Comparison of ENCODE assay signal across 17 cellular contexts in the genomic region with DNA sequence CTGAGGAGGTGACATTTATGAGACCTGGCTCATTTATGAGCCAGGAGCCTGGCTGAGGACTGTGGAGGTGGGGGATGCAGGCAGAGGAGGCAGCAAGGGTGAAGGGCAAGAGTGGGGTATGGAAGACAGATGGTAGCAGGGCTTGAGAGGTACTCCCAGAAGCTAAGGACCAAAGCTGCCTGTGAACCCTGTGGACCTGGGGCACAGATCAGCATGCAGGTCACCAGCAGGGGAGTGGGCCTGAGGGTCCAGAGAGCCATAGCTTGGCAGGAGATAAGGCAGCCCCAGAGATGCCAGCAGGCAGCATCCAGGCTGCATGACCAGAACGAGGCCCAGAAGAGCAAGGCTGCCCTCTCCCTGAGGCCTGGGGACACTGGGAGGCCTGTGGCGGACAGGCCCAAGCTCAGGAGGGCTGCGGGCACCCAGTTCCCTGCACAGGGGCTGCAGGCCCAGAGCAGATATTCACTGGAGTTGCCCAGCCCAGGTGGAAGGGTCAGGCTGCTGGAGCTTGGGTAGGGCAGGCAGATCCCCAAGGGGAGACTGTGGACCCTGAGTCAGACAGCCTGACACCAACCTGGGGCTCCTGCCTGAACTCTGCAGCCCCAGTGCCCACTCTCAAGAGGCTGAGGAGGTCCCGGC. TPM values are rescaled to one million over a fixed set of nuclear protein-coding genes. Genes with fewer than 3 reads are reported as not detected.
DNase-seq lines count a peak whose midpoint lies in the region; ATAC-seq, FAIRE-seq and TF ChIP-seq lines count a peak whose summit lies in the region.
"Had no signal": no experiment of that assay in that cellular context is flagged by ENCODE, and none has a peak within 500 bp of the region (broad histone marks: within the 10 kb centered on the region; RNA-seq: fewer than 3 reads in every experiment).

No MANE protein-coding gene starts in this region.

- in situ Hi-C loops in HepG2 (cut with HindIII; ENCODE audit: extremely low pct_ligation_motif_present, low pct_unique_long_range_greater_than_20kb) = no loop called here

- peak overlapping the region; percentile 64 for H3K4me3 Mint-ChIP-seq in activated naive CD4-positive, alpha-beta T cell treated with anti-CD3 and anti-CD28 coated beads, Interleukin-2, amount 50 U/mL, for 24 hours
- no peak overlapping the region for H3K4me3 Mint-ChIP-seq in activated T-helper 1 cell treated with anti-CD3 and anti-CD28 coated beads, Interleukin-12 subunit alpha, Interleukin-12 subunit beta, Interleukin-2, Interleukin-4 antibody, amounts not matched to agents 30 ng/mL and 10 ng/mL and 1 ng/mL, durations not matched to agents 14 hours and 24 hours and 36 hours
- H3K4me3 Mint-ChIP-seq: mesothelial cell of epicardium had no signal

- no peaks in the 10 kb centered on the region for H3K9me3 ChIP-seq in HepG2 (ENCODE audit: low read length)
- no peaks in the 10 kb centered on the region for H3K9me3 ChIP-seq in upper lobe of right lung
- no peaks in the 10 kb centered on the region for H3K9me3 ChIP-seq in uterus
- H3K9me3 ChIP-seq: tibial nerve had no signal

- FAIRE-seq in HepG2 (lab: Jason Lieb, UNC) (no peak), frontal cortex (lab: Jason Lieb, UNC) (no peak)

- no peaks in the 10 kb centered on the region for H3K9me3 Mint-ChIP-seq in activated naive CD4-positive, alpha-beta T cell treated with anti-CD3 and anti-CD28 coated beads, Interleukin-2, amount 50 U/mL, for 24 hours
- no peaks in the 10 kb centered on the region for H3K9me3 Mint-ChIP-seq in activated T-helper 1 cell treated with anti-CD3 and anti-CD28 coated beads, Interleukin-12 subunit alpha, Interleukin-12 subunit beta, Interleukin-2, Interleukin-4 antibody, amounts not matched to agents 30 ng/mL and 10 ng/mL and 1 ng/mL, durations not matched to agents 14 hours and 24 hours and 36 hours
- H3K9me3 Mint-ChIP-seq: mesothelial cell of epicardium had no signal

- no peaks in the 10 kb centered on the region for H3K79me2 ChIP-seq in HepG2 (ENCODE audit: insufficient read depth, low read length)

- no peak for DNase-seq in activated naive CD4-positive, alpha-beta T cell treated with Interleukin-2 at 50 U/mL for 16 hours
- DNase-seq in activated T-helper 1 cell treated with anti-CD3 and anti-CD28 coated beads, Interleukin-12 subunit alpha, Interleukin-12 subunit beta, Interleukin-2, Interleukin-4 antibody, amounts not matched to agents 30 ng/mL and 10 ng/mL and 1 ng/mL, durations not matched to agents 14 hours and 24 hours and 36 hours (ENCODE audit: low spot score) = no peak
- no peak for DNase-seq in HepG2 (ENCODE audit: low spot score)
- no peak for DNase-seq in upper lobe of right lung
- no peak for DNase-seq in 8988T
- no peak for DNase-seq in uterus
- DNase-seq in frontal cortex (ENCODE audit: low spot score in 2 of 2) = no peak
- DNase-seq: brain microvascular endothelial cell, foreskin fibroblast, NCI-H1048, NCI-H2227 treated with DMSO at 0.1 percent for 48 hours, WERI-Rb-1 had no signal

- no peaks in the 10 kb centered on the region for H3K36me3 ChIP-seq in HepG2 (replicated peaks in 1 of 2; ENCODE audit: control insufficient read depth in 1 of 2, insufficient read depth in 2 of 2, low read length in 2 of 2)
- H3K36me3 ChIP-seq in upper lobe of right lung = no peaks in the 10 kb centered on the region
- H3K36me3 ChIP-seq in uterus = no peaks in the 10 kb centered on the region
- H3K36me3 ChIP-seq: brain microvascular endothelial cell, tibial nerve, WERI-Rb-1 had no signal

- TF ChIP-seq RAD21 in HepG2 (CRISPR knock-in tag; IDR thresholded peaks at IDR 0.05) = no peak

- no peak overlapping the region for H2AFZ ChIP-seq in HepG2 (ENCODE audit: low read length)

- H3K27me3 Mint-ChIP-seq in activated naive CD4-positive, alpha-beta T cell treated with anti-CD3 and anti-CD28 coated beads, Interleukin-2, amount 50 U/mL, for 24 hours = no peaks in the 10 kb centered on the region
- no peaks in the 10 kb centered on the region for H3K27me3 Mint-ChIP-seq in activated T-helper 1 cell treated with anti-CD3 and anti-CD28 coated beads, Interleukin-12 subunit alpha, Interleukin-12 subunit beta, Interleukin-2, Interleukin-4 antibody, amounts not matched to agents 30 ng/mL and 10 ng/mL and 1 ng/mL, durations not matched to agents 14 hours and 24 hours and 36 hours (ENCODE audit: insufficient read depth)

- 0% methylated on average over 1 of the region's 4 CpGs for WGBS in HepG2 (ENCODE audit: low lambda C conversion rate)

- TF ChIP-seq POLR2A in HepG2 (IDR thresholded peaks at IDR 0.05; ENCODE audit: insufficient read depth in 1 of 2, low read depth in 2 of 2, low read length in 2 of 2) (no peak), uterus (IDR thresholded peaks at IDR 0.05) (no peak)

- POLR2A ChIA-PET in HepG2 (lab: Yijun Ruan, JAX) = no interaction called here

- H3K27ac ChIP-seq in HepG2 (ENCODE audit: extremely low read length, insufficient read depth, low read length) = no peak overlapping the region
- H3K27ac ChIP-seq in upper lobe of right lung = no peak overlapping the region
- H3K27ac ChIP-seq in uterus = no peak overlapping the region
- H3K27ac ChIP-seq: brain microvascular endothelial cell, tibial nerve, WERI-Rb-1 had no signal

- H3K4me1 ChIP-seq in HepG2 (ENCODE audit: insufficient read depth, low read length) (peaks cover 12% of the 10 kb centered on the region), upper lobe of right lung (no peaks in the 10 kb centered on the region), uterus (no peaks in the 10 kb centered on the region)
- H3K4me1 ChIP-seq: tibial nerve had no signal

- BruUV-seq in HepG2 (replicated peaks; lab: Mats Ljungman, UMichigan) = no TSS peak

- H3K27me3 ChIP-seq in HepG2 (ENCODE audit: control insufficient read depth in 1 of 2, insufficient read depth in 2 of 2, low read length in 2 of 2) = peaks cover 0 to 9% of the 10 kb centered on the region in 2 experiments; a peak in 3 of 5 replicates
- no peaks in the 10 kb centered on the region for H3K27me3 ChIP-seq in upper lobe of right lung
- H3K27me3 ChIP-seq in uterus = no peaks in the 10 kb centered on the region
- H3K27me3 ChIP-seq: brain microvascular endothelial cell, tibial nerve had no signal

- intact Hi-C loops in activated T-helper 1 cell treated with anti-CD3 and anti-CD28 coated beads, Interleukin-12 subunit alpha, Interleukin-12 subunit beta, Interleukin-2, Interleukin-4 antibody, amounts not matched to agents 30 ng/mL and 10 ng/mL and 1 ng/mL, durations not matched to agents 14 hours and 24 hours and 36 hours (cut with micrococcal nuclease) = no loop called here
- intact Hi-C loops in HepG2 (cut with micrococcal nuclease; ENCODE audit: unreplicated experiment) = no loop called here
- intact Hi-C loops in upper lobe of right lung (cut with DNase I) = no loop called here
- intact Hi-C loops in uterus (cut with DNase I; ENCODE audit: low total_unique reads) = no loop called here

- ATAC-seq in HepG2 = peak; percentile 65
- ATAC-seq in upper lobe of right lung = peak; percentile 6
- ATAC-seq: SK-N-SH treated with all-trans-retinoic acid at 6 μM for 48 hours had no signal

- no peak for TF ChIP-seq EP300 in HepG2 (IDR thresholded peaks at IDR 0.05; ENCODE audit: low read depth in 2 of 2, low read length in 2 of 2)
- TF ChIP-seq EP300 in HepG2 (CRISPR knock-in tag; IDR thresholded peaks at IDR 0.05; ENCODE audit: borderline replicate concordance) = no peak

- no peak overlapping the region for H3K27ac Mint-ChIP-seq in activated naive CD4-positive, alpha-beta T cell treated with anti-CD3 and anti-CD28 coated beads, Interleukin-2, amount 50 U/mL, for 24 hours
- peak overlapping the region; percentile 30 for H3K27ac Mint-ChIP-seq in activated T-helper 1 cell treated with anti-CD3 and anti-CD28 coated beads, Interleukin-12 subunit alpha, Interleukin-12 subunit beta, Interleukin-2, Interleukin-4 antibody, amounts not matched to agents 30 ng/mL and 10 ng/mL and 1 ng/mL, durations not matched to agents 14 hours and 24 hours and 36 hours
- H3K27ac Mint-ChIP-seq: mesothelial cell of epicardium had no signal

- no peak overlapping the region for H3K4me3 ChIP-seq in HepG2 (replicated peaks in 1 of 3; ENCODE audit: insufficient read depth in 1 of 3, low read depth in 2 of 3, low read length in 3 of 3)
- H3K4me3 ChIP-seq in upper lobe of right lung = no peak overlapping the region
- H3K4me3 ChIP-seq in uterus = no peak overlapping the region
- H3K4me3 ChIP-seq: tibial nerve had no signal

- H3K9ac ChIP-seq in HepG2 (ENCODE audit: insufficient read depth, low read depth, low read length) = no peak overlapping the region

- H4K20me1 ChIP-seq in HepG2 (ENCODE audit: insufficient read depth, low read length) = no peaks in the 10 kb centered on the region

- no peak overlapping the region for H3K4me2 ChIP-seq in HepG2 (ENCODE audit: low read depth, low read length)

- H3K36me3 Mint-ChIP-seq in activated naive CD4-positive, alpha-beta T cell treated with anti-CD3 and anti-CD28 coated beads, Interleukin-2, amount 50 U/mL, for 24 hours = no peaks in the 10 kb centered on the region
- H3K36me3 Mint-ChIP-seq in activated T-helper 1 cell treated with anti-CD3 and anti-CD28 coated beads, Interleukin-12 subunit alpha, Interleukin-12 subunit beta, Interleukin-2, Interleukin-4 antibody, amounts not matched to agents 30 ng/mL and 10 ng/mL and 1 ng/mL, durations not matched to agents 14 hours and 24 hours and 36 hours (ENCODE audit: low read depth) = no peaks in the 10 kb centered on the region
- H3K36me3 Mint-ChIP-seq: mesothelial cell of epicardium had no signal

- CTCF ChIA-PET in HepG2 (lab: Yijun Ruan, JAX; ENCODE audit: low intra/inter-chr PET ratio, low total read pairs) = no interaction called here

- TF ChIP-seq CTCF in HepG2 (CRISPR knock-in tag; IDR thresholded peaks at IDR 0.05) = 0 out of 2 replicates have a peak, but pooled peaks have one; percentile 6
- TF ChIP-seq CTCF in upper lobe of right lung (IDR thresholded peaks at IDR 0.05) = no peak
- TF ChIP-seq CTCF in uterus (IDR thresholded peaks at IDR 0.05) = no peak

- H3K4me1 Mint-ChIP-seq in activated naive CD4-positive, alpha-beta T cell treated with anti-CD3 and anti-CD28 coated beads, Interleukin-2, amount 50 U/mL, for 24 hours = peaks cover 7% of the 10 kb centered on the region
- H3K4me1 Mint-ChIP-seq in activated T-helper 1 cell treated with anti-CD3 and anti-CD28 coated beads, Interleukin-12 subunit alpha, Interleukin-12 subunit beta, Interleukin-2, Interleukin-4 antibody, amounts not matched to agents 30 ng/mL and 10 ng/mL and 1 ng/mL, durations not matched to agents 14 hours and 24 hours and 36 hours (ENCODE audit: low read depth) = peaks cover 6% of the 10 kb centered on the region
- H3K4me1 Mint-ChIP-seq: mesothelial cell of epicardium had no signal

RNA-seq across cellular contexts. Expression of a gene that starts 3.4 kb away (rescaled TPM):
- not detected in 2 replicates for total RNA-seq in activated T-helper 1 cell treated with anti-CD3 and anti-CD28 coated beads, Interleukin-12 subunit alpha, Interleukin-12 subunit beta, Interleukin-2, Interleukin-4 antibody, amounts not matched to agents 30 ng/mL and 10 ng/mL and 1 ng/mL, durations not matched to agents 14 hours and 24 hours and 36 hours
- not detected in 2 replicates for total RNA-seq in HepG2 (2016; rRNA removed; fragmentation: Illumina TruSeq; extraction: Trizol)
- not detected in 2 replicates for total RNA-seq in HepG2 (2016; cell fraction: cytosol; rRNA removed; fragmentation: Illumina TruSeq; extraction: Trizol; ENCODE audit: low read depth)
- total RNA-seq in HepG2 (2016; cell fraction: insoluble cytoplasmic fraction; rRNA removed; fragmentation: Illumina TruSeq; extraction: Trizol) = not detected in 2 replicates
- total RNA-seq in HepG2 (2016; cell fraction: membrane; rRNA removed; fragmentation: Illumina TruSeq; extraction: Trizol) = not detected in 2 replicates
- total RNA-seq in HepG2 (2016; cell fraction: nucleus; rRNA removed; fragmentation: Illumina TruSeq; extraction: Trizol) = not detected in 2 replicates
- not detected in 2 replicates for polyA plus RNA-seq in HepG2 (2011; rRNA removed)
- not detected in 2 replicates for polyA plus RNA-seq in HepG2 (2011; cell fraction: cytosol; rRNA removed)
- polyA plus RNA-seq in HepG2 (2011; cell fraction: nucleus; rRNA removed) = not detected in 2 replicates
- polyA plus RNA-seq in HepG2 (2012) = not detected in 2 replicates
- not detected in 2 replicates for polyA plus RNA-seq in HepG2 (2016; cell fraction: cytosol; fragmentation: Illumina TruSeq; extraction: Trizol; ENCODE audit: low read depth)
- not detected in 2 replicates for polyA plus RNA-seq in HepG2 (2016; cell fraction: insoluble cytoplasmic fraction; fragmentation: Illumina TruSeq; extraction: Trizol; ENCODE audit: low read depth)
- not detected in 2 replicates for polyA plus RNA-seq in HepG2 (2016; cell fraction: membrane; fragmentation: Illumina TruSeq; extraction: Trizol; ENCODE audit: low read depth)
- polyA plus RNA-seq in HepG2 (2016; cell fraction: nucleus; fragmentation: Illumina TruSeq; extraction: Trizol; ENCODE audit: insufficient read depth, low read depth) = not detected in 2 replicates
- polyA minus RNA-seq in HepG2 (2011; rRNA and poly(A)+ RNA removed; ENCODE audit: low replicate concordance) = not detected in 2 replicates
- polyA minus RNA-seq in HepG2 (2011; cell fraction: cytosol; rRNA and poly(A)+ RNA removed) = not detected in 2 replicates
- polyA minus RNA-seq in HepG2 (2011; cell fraction: nucleus; rRNA and poly(A)+ RNA removed) = not detected in 2 replicates
- total RNA-seq in upper lobe of right lung = not detected
- total RNA-seq in uterus = not detected
- total RNA-seq in frontal cortex = not detected
- total RNA-seq: Daoy, mesothelial cell of epicardium, tibial nerve had no signal

RNA-seq across cellular contexts. Expression of a gene that starts 17.4 kb away (rescaled TPM):
- 0.47 and 0.66 TPM in 2 replicates for total RNA-seq in activated T-helper 1 cell treated with anti-CD3 and anti-CD28 coated beads, Interleukin-12 subunit alpha, Interleukin-12 subunit beta, Interleukin-2, Interleukin-4 antibody, amounts not matched to agents 30 ng/mL and 10 ng/mL and 1 ng/mL, durations not matched to agents 14 hours and 24 hours and 36 hours
- total RNA-seq in HepG2 (2016; rRNA removed; fragmentation: Illumina TruSeq; extraction: Trizol) = 0.04 TPM in 1 of 2 replicates, not detected in the other
- not detected in 2 replicates for total RNA-seq in HepG2 (2016; cell fraction: cytosol; rRNA removed; fragmentation: Illumina TruSeq; extraction: Trizol; ENCODE audit: low read depth)
- total RNA-seq in HepG2 (2016; cell fraction: insoluble cytoplasmic fraction; rRNA removed; fragmentation: Illumina TruSeq; extraction: Trizol) = 0.02 TPM in 1 of 2 replicates, not detected in the other
- not detected in 2 replicates for total RNA-seq in HepG2 (2016; cell fraction: membrane; rRNA removed; fragmentation: Illumina TruSeq; extraction: Trizol)
- not detected in 2 replicates for total RNA-seq in HepG2 (2016; cell fraction: nucleus; rRNA removed; fragmentation: Illumina TruSeq; extraction: Trizol)
- polyA plus RNA-seq in HepG2 (2011; rRNA removed) = 0.01 and 0.09 TPM in 2 replicates
- polyA plus RNA-seq in HepG2 (2011; cell fraction: cytosol; rRNA removed) = 0.04 TPM in 1 of 2 replicates, not detected in the other
- polyA plus RNA-seq in HepG2 (2011; cell fraction: nucleus; rRNA removed) = 0.14 and 0.34 TPM in 2 replicates
- polyA plus RNA-seq in HepG2 (2012) = 0.05 TPM in 1 of 2 replicates, not detected in the other
- polyA plus RNA-seq in HepG2 (2016; cell fraction: cytosol; fragmentation: Illumina TruSeq; extraction: Trizol; ENCODE audit: low read depth) = not detected in 2 replicates
- polyA plus RNA-seq in HepG2 (2016; cell fraction: insoluble cytoplasmic fraction; fragmentation: Illumina TruSeq; extraction: Trizol; ENCODE audit: low read depth) = not detected in 2 replicates
- not detected in 2 replicates for polyA plus RNA-seq in HepG2 (2016; cell fraction: membrane; fragmentation: Illumina TruSeq; extraction: Trizol; ENCODE audit: low read depth)
- polyA plus RNA-seq in HepG2 (2016; cell fraction: nucleus; fragmentation: Illumina TruSeq; extraction: Trizol; ENCODE audit: insufficient read depth, low read depth) = 0.23 TPM in 1 of 2 replicates, not detected in the other
- not detected in 2 replicates for polyA minus RNA-seq in HepG2 (2011; rRNA and poly(A)+ RNA removed; ENCODE audit: low replicate concordance)
- polyA minus RNA-seq in HepG2 (2011; cell fraction: cytosol; rRNA and poly(A)+ RNA removed) = not detected in 2 replicates
- 0.64 TPM in 1 of 2 replicates, not detected in the other for polyA minus RNA-seq in HepG2 (2011; cell fraction: nucleus; rRNA and poly(A)+ RNA removed)
- 0.35 TPM for total RNA-seq in upper lobe of right lung
- total RNA-seq in uterus = 1 to 10 TPM in 2 of 4 donors, under 1 TPM in 1, not detected in 1; under 0.01 to 1.5 (median 1.0) TPM
- total RNA-seq in frontal cortex = 1.6 TPM
- total RNA-seq: Daoy had no signal

RNA-seq across cellular contexts. Expression of a gene that starts 37.6 kb away (rescaled TPM):
- total RNA-seq in activated T-helper 1 cell treated with anti-CD3 and anti-CD28 coated beads, Interleukin-12 subunit alpha, Interleukin-12 subunit beta, Interleukin-2, Interleukin-4 antibody, amounts not matched to agents 30 ng/mL and 10 ng/mL and 1 ng/mL, durations not matched to agents 14 hours and 24 hours and 36 hours = 140 and 142 TPM in 2 replicates
- total RNA-seq in HepG2 (2016; rRNA removed; fragmentation: Illumina TruSeq; extraction: Trizol) (212 and 345 TPM in 2 replicates), upper lobe of right lung (117 TPM), uterus (100 to 1,000 TPM in 2 of 4 donors, 10 to 100 TPM in 2; 83.6 to 141 (median 113) TPM), frontal cortex (165 TPM)
- total RNA-seq in HepG2 (2016; cell fraction: cytosol; rRNA removed; fragmentation: Illumina TruSeq; extraction: Trizol; ENCODE audit: low read depth) = 30.2 and 31.6 TPM in 2 replicates
- 217 and 359 TPM in 2 replicates for total RNA-seq in HepG2 (2016; cell fraction: insoluble cytoplasmic fraction; rRNA removed; fragmentation: Illumina TruSeq; extraction: Trizol)
- 71.3 and 73.2 TPM in 2 replicates for total RNA-seq in HepG2 (2016; cell fraction: membrane; rRNA removed; fragmentation: Illumina TruSeq; extraction: Trizol)
- 76.0 and 76.6 TPM in 2 replicates for total RNA-seq in HepG2 (2016; cell fraction: nucleus; rRNA removed; fragmentation: Illumina TruSeq; extraction: Trizol)
- 145 and 163 TPM in 2 replicates for polyA plus RNA-seq in HepG2 (2011; rRNA removed)
- polyA plus RNA-seq in HepG2 (2011; cell fraction: cytosol; rRNA removed) = 120 and 156 TPM in 2 replicates
- polyA plus RNA-seq in HepG2 (2011; cell fraction: nucleus; rRNA removed) = 20.6 and 30.6 TPM in 2 replicates
- 147 and 173 TPM in 2 replicates for polyA plus RNA-seq in HepG2 (2012)
- 26.7 and 30.1 TPM in 2 replicates for polyA plus RNA-seq in HepG2 (2016; cell fraction: cytosol; fragmentation: Illumina TruSeq; extraction: Trizol; ENCODE audit: low read depth)
- polyA plus RNA-seq in HepG2 (2016; cell fraction: insoluble cytoplasmic fraction; fragmentation: Illumina TruSeq; extraction: Trizol; ENCODE audit: low read depth) = 287 and 340 TPM in 2 replicates
- 47.9 and 49.3 TPM in 2 replicates for polyA plus RNA-seq in HepG2 (2016; cell fraction: membrane; fragmentation: Illumina TruSeq; extraction: Trizol; ENCODE audit: low read depth)
- polyA plus RNA-seq in HepG2 (2016; cell fraction: nucleus; fragmentation: Illumina TruSeq; extraction: Trizol; ENCODE audit: insufficient read depth, low read depth) = 94.0 TPM in 2 replicates
- polyA minus RNA-seq in HepG2 (2011; rRNA and poly(A)+ RNA removed; ENCODE audit: low replicate concordance) = 155 and 222 TPM in 2 replicates
- polyA minus RNA-seq in HepG2 (2011; cell fraction: cytosol; rRNA and poly(A)+ RNA removed) = 64.6 and 69.6 TPM in 2 replicates
- 31.3 and 40.3 TPM in 2 replicates for polyA minus RNA-seq in HepG2 (2011; cell fraction: nucleus; rRNA and poly(A)+ RNA removed)

RNA-seq across cellular contexts. Expression of a gene that starts 48.4 kb away (rescaled TPM):
- not detected in 2 replicates for total RNA-seq in activated T-helper 1 cell treated with anti-CD3 and anti-CD28 coated beads, Interleukin-12 subunit alpha, Interleukin-12 subunit beta, Interleukin-2, Interleukin-4 antibody, amounts not matched to agents 30 ng/mL and 10 ng/mL and 1 ng/mL, durations not matched to agents 14 hours and 24 hours and 36 hours
- not detected in 2 replicates for total RNA-seq in HepG2 (2016; rRNA removed; fragmentation: Illumina TruSeq; extraction: Trizol)
- total RNA-seq in HepG2 (2016; cell fraction: cytosol; rRNA removed; fragmentation: Illumina TruSeq; extraction: Trizol; ENCODE audit: low read depth) = not detected in 2 replicates
- not detected in 2 replicates for total RNA-seq in HepG2 (2016; cell fraction: insoluble cytoplasmic fraction; rRNA removed; fragmentation: Illumina TruSeq; extraction: Trizol)
- not detected in 2 replicates for total RNA-seq in HepG2 (2016; cell fraction: membrane; rRNA removed; fragmentation: Illumina TruSeq; extraction: Trizol)
- not detected in 2 replicates for total RNA-seq in HepG2 (2016; cell fraction: nucleus; rRNA removed; fragmentation: Illumina TruSeq; extraction: Trizol)
- not detected in 2 replicates for polyA plus RNA-seq in HepG2 (2011; rRNA removed)
- polyA plus RNA-seq in HepG2 (2011; cell fraction: cytosol; rRNA removed) = not detected in 2 replicates
- polyA plus RNA-seq in HepG2 (2011; cell fraction: nucleus; rRNA removed) = not detected in 2 replicates
- polyA plus RNA-seq in HepG2 (2012) = not detected in 2 replicates
- not detected in 2 replicates for polyA plus RNA-seq in HepG2 (2016; cell fraction: cytosol; fragmentation: Illumina TruSeq; extraction: Trizol; ENCODE audit: low read depth)
- polyA plus RNA-seq in HepG2 (2016; cell fraction: insoluble cytoplasmic fraction; fragmentation: Illumina TruSeq; extraction: Trizol; ENCODE audit: low read depth) = not detected in 2 replicates
- polyA plus RNA-seq in HepG2 (2016; cell fraction: membrane; fragmentation: Illumina TruSeq; extraction: Trizol; ENCODE audit: low read depth) = not detected in 2 replicates
- polyA plus RNA-seq in HepG2 (2016; cell fraction: nucleus; fragmentation: Illumina TruSeq; extraction: Trizol; ENCODE audit: insufficient read depth, low read depth) = not detected in 2 replicates
- not detected in 2 replicates for polyA minus RNA-seq in HepG2 (2011; rRNA and poly(A)+ RNA removed; ENCODE audit: low replicate concordance)
- not detected in 2 replicates for polyA minus RNA-seq in HepG2 (2011; cell fraction: cytosol; rRNA and poly(A)+ RNA removed)
- polyA minus RNA-seq in HepG2 (2011; cell fraction: nucleus; rRNA and poly(A)+ RNA removed) = not detected in 2 replicates
- total RNA-seq in upper lobe of right lung = not detected
- total RNA-seq in uterus = not detected
- not detected for total RNA-seq in frontal cortex
- total RNA-seq: Daoy, mesothelial cell of epicardium, tibial nerve had no signal
